In the genomic region with DNA sequence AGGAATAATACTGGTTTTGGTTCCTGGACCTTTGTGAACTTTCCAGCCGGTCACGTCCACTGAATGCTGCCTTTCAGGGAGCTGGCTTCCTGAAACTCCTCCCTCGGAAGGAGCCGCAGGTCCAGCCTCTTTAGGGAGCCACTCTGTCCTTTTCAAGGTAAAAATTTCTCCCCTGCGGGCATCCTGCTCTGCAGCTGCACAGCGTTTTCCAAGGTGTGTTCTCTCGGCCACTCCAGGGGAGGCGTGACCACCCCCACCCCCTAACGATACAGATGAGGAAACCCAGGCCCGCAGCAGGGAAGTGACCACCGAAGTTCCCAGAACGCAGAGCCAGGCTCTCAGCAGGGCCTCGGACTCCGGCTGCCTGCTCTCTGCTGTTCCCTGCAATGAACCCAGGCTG, we compare ENCODE assay signal across 22 cellular contexts. TPM values are rescaled to one million over a fixed set of nuclear protein-coding genes. Genes with fewer than 3 reads are reported as not detected.
A peak's percentile ranks its signal among the peaks of the same experiment; 100 is the strongest.
DNase-seq lines count a peak whose midpoint lies in the region; ATAC-seq and TF ChIP-seq lines count a peak whose summit lies in the region.
"Had no signal": no experiment of that assay in that cellular context is flagged by ENCODE, and none has a peak within 500 bp of the region (broad histone marks: within the 10 kb centered on the region; RNA-seq: fewer than 3 reads in every experiment).

No MANE protein-coding gene starts in this region.

- BruUV-seq in HCT116 (replicated peaks; lab: Mats Ljungman, UMichigan): no TSS peak

- H2AFZ ChIP-seq in HCT116 (ENCODE audit: low read depth, low read length, poor library complexity, severe bottlenecking): no peak overlapping the region
- H2AFZ ChIP-seq: GM23248 had no signal

- H3K9me3 ChIP-seq in HCT116 (ENCODE audit: control insufficient read depth in 1 of 2, insufficient read depth in 1 of 2, low read depth in 1 of 2, low read length in 2 of 2) (no peaks in the 10 kb centered on the region), breast epithelium (no peaks in the 10 kb centered on the region), right lobe of liver (no peaks in the 10 kb centered on the region)
- H3K9me3 ChIP-seq: SJSA1 had no signal

- ATAC-seq in HCT116 (peak; percentile 48), right lobe of liver (peak in 3 of 4 donors; percentile 9 to 24 (median 24)), HG03039 (IDR thresholded peaks at IDR 0.05; ENCODE audit: unreplicated experiment) (no peak), HG03108 (IDR thresholded peaks at IDR 0.05; ENCODE audit: unreplicated experiment) (no peak)
- ATAC-seq: naive thymus-derived CD8-positive, alpha-beta T cell; T-helper 17 cell had no signal

- no peaks in the 10 kb centered on the region for H3K9me2 ChIP-seq in HCT116 (ENCODE audit: insufficient read depth)

- no peak overlapping the region for H3K4me2 ChIP-seq in HCT116 (ENCODE audit: low read length)

- intact Hi-C loops in HCT116 (cut with micrococcal nuclease) (no loop called here), breast epithelium (cut with DNase I; ENCODE audit: low total_unique reads) (no loop called here), right lobe of liver (cut with DNase I) (no loop called here)

- H3K36me3 ChIP-seq in HCT116 (ENCODE audit: control insufficient read depth in 1 of 2, insufficient read depth in 2 of 2, low read length in 2 of 2) (no peaks in the 10 kb centered on the region), breast epithelium (no peaks in the 10 kb centered on the region), right lobe of liver (no peaks in the 10 kb centered on the region)
- H3K36me3 ChIP-seq: SJSA1 had no signal

- POLR2A ChIA-PET in HCT116 (lab: Charles Lee): no interaction called here

- no peaks in the 10 kb centered on the region for H3K79me2 ChIP-seq in HCT116 (ENCODE audit: insufficient read depth, low read length)

- CTCF ChIA-PET in HCT116 (lab: Charles Lee): interaction anchor here (0.6 kb wide), 1 partner anchor 463 kb away, joined by 3 read pairs; no protein-coding TSS in a partner anchor

- TF ChIP-seq CTCF in HCT116 (IDR thresholded peaks at IDR 0.05 in 2 of 3, conservative IDR thresholded peaks at IDR 0.05 in 1 of 3; ENCODE audit: borderline replicate concordance in 1 of 3, insufficient read depth in 1 of 3, low read depth in 2 of 3, low read length in 2 of 3) (no peak), breast epithelium (IDR thresholded peaks at IDR 0.05) (no peak), right lobe of liver (IDR thresholded peaks at IDR 0.05) (no peak)

- H3K4me3 ChIP-seq in HCT116 (replicated peaks in 1 of 2; ENCODE audit: low read depth in 1 of 2, low read length in 2 of 2): no peak overlapping the region
- H3K4me3 ChIP-seq in breast epithelium: no peak overlapping the region
- no peak overlapping the region for H3K4me3 ChIP-seq in right lobe of liver
- H3K4me3 ChIP-seq: GM23248, SJSA1 had no signal

- no peak overlapping the region for H3K27ac ChIP-seq in HCT116 (ENCODE audit: low read depth, low read length)
- H3K27ac ChIP-seq in breast epithelium: peak overlapping the region; percentile 84 to 94
- H3K27ac ChIP-seq in right lobe of liver: no peak overlapping the region
- H3K27ac ChIP-seq in substantia nigra (ENCODE audit: low read depth, low read length, poor library complexity, severe bottlenecking): peak overlapping the region; percentile 82
- H3K27ac ChIP-seq: GM23248, SJSA1 had no signal

- no peak for DNase-seq in HCT116 (ENCODE audit: low read depth, low spot score)
- no peak for DNase-seq in breast epithelium (ENCODE audit: low spot score in 2 of 2)
- no peak for DNase-seq in right lobe of liver
- DNase-seq in substantia nigra (lab: John Stamatoyannopoulos, UW): no peak
- no peak for DNase-seq in LoVo (ENCODE audit: low spot score)
- no peak for DNase-seq in activated T-cell treated with anti-CD3 and anti-CD28 coated beads for 4 hours
- DNase-seq: activated CD4-positive, alpha-beta memory T cell treated with anti-CD3 and anti-CD28 coated beads for 36 hours; activated naive CD4-positive, alpha-beta T cell treated with anti-CD3 and anti-CD28 coated beads for 36 hours; activated T-cell treated with anti-CD3 and anti-CD28 coated beads, Interleukin-2, amount 50 U/mL, for 1 hour; aorta; COR-L47; GM23248; islet precursor cell; Kasumi-1; mesendoderm; naive thymus-derived CD8-positive, alpha-beta T cell; NCI-H524 treated with DMSO at 0.1 percent for 48 hours; stimulated activated CD4-positive, alpha-beta T cell treated with anti-CD3 and anti-CD28 coated beads, Interleukin-12 subunit alpha, Interleukin-12 subunit beta, amount 100 ng/mL, for 4 hours; T-helper 17 cell had no signal

- H3K27me3 ChIP-seq in HCT116 (ENCODE audit: insufficient read depth, low read length) (no peaks in the 10 kb centered on the region), breast epithelium (no peaks in the 10 kb centered on the region), right lobe of liver (no peaks in the 10 kb centered on the region)
- H3K27me3 ChIP-seq: SJSA1 had no signal

- H3K4me1 ChIP-seq in HCT116 (ENCODE audit: control insufficient read depth in 1 of 2, insufficient read depth in 2 of 2, low read length in 2 of 2): peaks cover 0 to 5% of the 10 kb centered on the region in 2 experiments; a peak in 1 of 4 replicates
- peaks cover 5 to 11% of the 10 kb centered on the region in 2 donors for H3K4me1 ChIP-seq in breast epithelium
- H3K4me1 ChIP-seq in right lobe of liver: no peaks in the 10 kb centered on the region
- H3K4me1 ChIP-seq: SJSA1 had no signal

- no peaks in the 10 kb centered on the region for H4K20me1 ChIP-seq in HCT116 (ENCODE audit: insufficient read depth)

- RAD21 ChIA-PET in HCT116 (lab: Charles Lee; ENCODE audit: low non-redundant PET in 1 of 2, low total read pairs in 2 of 2, uncharacterized antibody in 2 of 2, unreplicated experiment in 2 of 2): no interaction called here

- H3K9ac ChIP-seq in HCT116 (ENCODE audit: low read length): no peak overlapping the region
- H3K9ac ChIP-seq: GM23248 had no signal

- 13% methylated on average over 4 of the region's 14 CpGs for WGBS in right lobe of liver (ENCODE audit: insufficient coverage, low coverage, low lambda C conversion rate, missing lambda C conversion rate)

- TF ChIP-seq RAD21 in HCT116 (IDR thresholded peaks at IDR 0.05; ENCODE audit: low read depth): no peak

- TF ChIP-seq POLR2A in HCT116 (IDR thresholded peaks at IDR 0.05; ENCODE audit: borderline replicate concordance, extremely low read depth, insufficient read depth, insufficient read length): no peak
- no peak for TF ChIP-seq POLR2A in breast epithelium (IDR thresholded peaks at IDR 0.05)
- TF ChIP-seq POLR2A in right lobe of liver (IDR thresholded peaks at IDR 0.05): no peak

TF ChIP-seq in HCT116, 20 proteins besides CTCF, POLR2A, EP300 and RAD21 (continues in another document):
- TF ChIP-seq FOSL1 (IDR thresholded peaks at IDR 0.05; ENCODE audit: low read depth) (no peak), EZH2phosphoT487 (IDR thresholded peaks at IDR 0.05; ENCODE audit: borderline replicate concordance) (no peak), YY1 (IDR thresholded peaks at IDR 0.05; ENCODE audit: extremely low read depth, insufficient replicate concordance, low read depth, low read length) (no peak), EZH2 (IDR thresholded peaks at IDR 0.05) (no peak), CEBPB (IDR thresholded peaks at IDR 0.05; ENCODE audit: low read depth) (no peak), ZNF274 (IDR thresholded peaks at IDR 0.05; ENCODE audit: low read depth, low read length) (no peak)
- TF ChIP-seq, protein P1, sequence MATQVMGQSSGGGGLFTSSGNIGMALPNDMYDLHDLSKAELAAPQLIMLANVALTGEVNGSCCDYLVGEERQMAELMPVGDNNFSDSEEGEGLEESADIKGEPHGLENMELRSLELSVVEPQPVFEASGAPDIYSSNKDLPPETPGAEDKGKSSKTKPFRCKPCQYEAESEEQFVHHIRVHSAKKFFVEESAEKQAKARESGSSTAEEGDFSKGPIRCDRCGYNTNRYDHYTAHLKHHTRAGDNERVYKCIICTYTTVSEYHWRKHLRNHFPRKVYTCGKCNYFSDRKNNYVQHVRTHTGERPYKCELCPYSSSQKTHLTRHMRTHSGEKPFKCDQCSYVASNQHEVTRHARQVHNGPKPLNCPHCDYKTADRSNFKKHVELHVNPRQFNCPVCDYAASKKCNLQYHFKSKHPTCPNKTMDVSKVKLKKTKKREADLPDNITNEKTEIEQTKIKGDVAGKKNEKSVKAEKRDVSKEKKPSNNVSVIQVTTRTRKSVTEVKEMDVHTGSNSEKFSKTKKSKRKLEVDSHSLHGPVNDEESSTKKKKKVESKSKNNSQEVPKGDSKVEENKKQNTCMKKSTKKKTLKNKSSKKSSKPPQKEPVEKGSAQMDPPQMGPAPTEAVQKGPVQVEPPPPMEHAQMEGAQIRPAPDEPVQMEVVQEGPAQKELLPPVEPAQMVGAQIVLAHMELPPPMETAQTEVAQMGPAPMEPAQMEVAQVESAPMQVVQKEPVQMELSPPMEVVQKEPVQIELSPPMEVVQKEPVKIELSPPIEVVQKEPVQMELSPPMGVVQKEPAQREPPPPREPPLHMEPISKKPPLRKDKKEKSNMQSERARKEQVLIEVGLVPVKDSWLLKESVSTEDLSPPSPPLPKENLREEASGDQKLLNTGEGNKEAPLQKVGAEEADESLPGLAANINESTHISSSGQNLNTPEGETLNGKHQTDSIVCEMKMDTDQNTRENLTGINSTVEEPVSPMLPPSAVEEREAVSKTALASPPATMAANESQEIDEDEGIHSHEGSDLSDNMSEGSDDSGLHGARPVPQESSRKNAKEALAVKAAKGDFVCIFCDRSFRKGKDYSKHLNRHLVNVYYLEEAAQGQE (IDR thresholded peaks at IDR 0.05; ENCODE audit: low read depth): no peak

RNA-seq across cellular contexts. Expression of a gene that starts 21.5 kb away (rescaled TPM):
- total RNA-seq in HCT116 (2021; ENCODE audit: unreplicated experiment): 2.7 TPM
- 2.4 and 2.9 TPM in 2 replicates for polyA plus RNA-seq in HCT116 (2012)
- 10 to 100 TPM in 1 of 3 donors, 1 to 10 TPM in 1, under 1 TPM in 1; 0.32 to 29.4 (median 9.2) TPM for total RNA-seq in breast epithelium
- 1 to 10 TPM in 1 of 6 experiments, under 1 TPM in 5; 0.20 to 1.4 (median 0.78) TPM for total RNA-seq in right lobe of liver
- total RNA-seq: activated CD4-positive, alpha-beta memory T cell treated with anti-CD3 and anti-CD28 coated beads for 36 hours; activated naive CD4-positive, alpha-beta T cell treated with anti-CD3 and anti-CD28 coated beads for 36 hours; naive thymus-derived CD8-positive, alpha-beta T cell; SJSA1 had no signal

RNA-seq across cellular contexts. Expression of a gene that starts 44.0 kb away (rescaled TPM):
- total RNA-seq in HCT116 (2021; ENCODE audit: unreplicated experiment): 159 TPM
- polyA plus RNA-seq in HCT116 (2012): 124 and 164 TPM in 2 replicates
- total RNA-seq in breast epithelium: 100 to 1,000 TPM in 1 of 3 donors, 10 to 100 TPM in 2; 80.6 to 106 (median 97.7) TPM
- 100 to 1,000 TPM; 139 to 244 (median 178) TPM for total RNA-seq in right lobe of liver

Comparison
In these comparisons a context has a peak if more than half of its experiments do, and no peak if none do; other contexts are left out.
1. ATAC-seq: peak in HCT116 (single experiment) and right lobe of liver (3 of 4); none in HG03039 (single experiment) and HG03108 (single experiment).
2. H3K27ac ChIP-seq: peak in breast epithelium (2 of 2) and substantia nigra (single experiment); none in HCT116 (single experiment) and right lobe of liver (0 of 3).